Comparison of ENCODE assay signal across 8 cellular contexts in the genomic region with DNA sequence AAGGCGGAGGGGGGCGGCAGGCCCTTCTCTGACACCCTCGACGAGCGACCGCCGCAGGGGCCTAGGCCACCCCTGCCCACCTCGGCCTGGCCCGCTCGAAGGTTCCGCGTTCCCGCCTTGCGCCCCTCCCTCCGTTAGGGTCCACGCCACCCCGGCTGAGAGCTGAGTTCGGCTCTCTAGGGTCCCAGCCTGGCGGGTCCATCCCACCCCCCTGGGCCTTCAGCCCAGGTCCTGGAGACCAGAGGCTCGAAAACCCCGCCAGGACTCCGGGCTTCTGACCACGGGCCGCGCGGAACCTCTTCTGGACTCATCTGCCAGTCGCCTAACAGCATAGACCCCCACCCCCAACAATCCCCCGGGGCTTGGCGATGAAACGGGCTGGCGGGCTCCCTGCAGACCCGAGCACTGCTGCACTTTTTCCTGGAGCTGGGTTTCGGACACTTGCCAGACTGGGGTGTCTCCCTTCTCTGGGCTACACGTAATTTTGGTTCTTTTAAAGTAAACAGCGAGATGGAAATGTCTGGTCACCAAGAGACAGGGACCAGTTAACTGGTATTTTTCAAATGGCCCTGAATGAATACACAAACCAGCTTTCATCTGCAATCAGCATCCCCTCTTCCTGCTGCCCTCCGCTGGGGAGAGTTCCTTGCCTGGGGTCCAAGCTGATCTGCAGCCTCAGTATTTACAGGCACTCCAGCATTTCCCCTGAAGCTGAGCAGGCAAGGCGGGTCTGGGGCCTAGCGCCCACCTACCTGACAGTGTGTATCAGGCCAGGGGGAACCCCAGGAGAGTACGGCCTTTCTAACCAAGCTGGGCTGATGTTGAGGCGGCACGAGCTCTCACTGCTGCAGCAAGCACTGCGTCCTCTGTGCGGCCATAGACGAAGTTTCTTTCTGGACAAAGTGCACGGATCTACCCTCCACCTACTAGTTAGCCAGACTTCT. TPM values are rescaled to one million over a fixed set of nuclear protein-coding genes. Genes with fewer than 3 reads are reported as not detected.
DNase-seq lines count a peak whose midpoint lies in the region; ATAC-seq and TF ChIP-seq lines count a peak whose summit lies in the region.

No MANE protein-coding gene starts in this region.

- H3F3A ChIP-seq in SU-DHL-6 (ENCODE audit: insufficient read depth): peaks cover 10% of the 10 kb centered on the region

- H3K9ac ChIP-seq in SU-DHL-6 (ENCODE audit: low read length): peak overlapping the region; percentile 83

- H3K27ac ChIP-seq in SU-DHL-6 (ENCODE audit: low read depth, low read length): peak overlapping the region; percentile 64

- TF ChIP-seq CTCF in SU-DHL-6 (IDR thresholded peaks at IDR 0.05; ENCODE audit: insufficient read depth, low read length, poor library complexity, severe bottlenecking) (no peak), fibroblast of villous mesenchyme (IDR thresholded peaks at IDR 0.05; ENCODE audit: insufficient read depth, low read depth, low read length) (no peak)

- peak overlapping the region; percentile 89 for H3K4me3 ChIP-seq in SU-DHL-6 (ENCODE audit: insufficient read depth, low read length, poor library complexity, severe bottlenecking)
- H3K4me3 ChIP-seq in fibroblast of villous mesenchyme (ENCODE audit: low read depth, low read length): peak overlapping the region; percentile 79
- H3K4me3 ChIP-seq in skeletal muscle cell (ENCODE audit: low read depth, low read length): peak overlapping the region; percentile 67

- H2AFZ ChIP-seq in SU-DHL-6 (ENCODE audit: low read depth, low read length, severe bottlenecking): peak overlapping the region; percentile 18

- H3K27me3 ChIP-seq in SU-DHL-6 (ENCODE audit: low read length): no peaks in the 10 kb centered on the region

- H3K4me2 ChIP-seq in SU-DHL-6 (ENCODE audit: low read depth, low read length, poor library complexity, severe bottlenecking): peak overlapping the region; percentile 87

- H3K79me2 ChIP-seq in SU-DHL-6 (ENCODE audit: insufficient read depth, low read length): peaks cover 15% of the 10 kb centered on the region

- no peaks in the 10 kb centered on the region for H3K9me3 ChIP-seq in SU-DHL-6 (ENCODE audit: insufficient read depth, low read length)

- no peaks in the 10 kb centered on the region for H3K36me3 ChIP-seq in SU-DHL-6 (ENCODE audit: low read length)

- ATAC-seq in GM19467 (IDR thresholded peaks at IDR 0.05; ENCODE audit: unreplicated experiment): peak; percentile 14
- ATAC-seq in GM18907 (IDR thresholded peaks at IDR 0.05; ENCODE audit: unreplicated experiment): no peak
- ATAC-seq in GM19324 (IDR thresholded peaks at IDR 0.05; ENCODE audit: low FRiP score, unreplicated experiment): no peak

- DNase-seq in fibroblast of villous mesenchyme (ENCODE audit: low read depth) (no peak), skeletal muscle cell (ENCODE audit: low read depth) (no peak), A172 (ENCODE audit: low spot score) (no peak), NCI-H146 (lab: John Stamatoyannopoulos, UW) (no peak)

- no peaks in the 10 kb centered on the region for H3K9me2 ChIP-seq in SU-DHL-6 (replicated peaks; ENCODE audit: insufficient read depth, low read length)

- no peaks in the 10 kb centered on the region for H4K20me1 ChIP-seq in SU-DHL-6 (ENCODE audit: low read depth, low read length)

RNA-seq across cellular contexts. Expression of gene TRIM65, which starts 0.6 kb away (rescaled TPM):
- total RNA-seq in fibroblast of villous mesenchyme: 21.9 and 22.5 TPM in 2 replicates
- total RNA-seq in A172 (2014; rRNA removed; shearing (Covaris generic)): 32.7 and 41.4 TPM in 2 replicates

RNA-seq across cellular contexts. Expression of gene MRPL38, which starts 7.3 kb away (rescaled TPM):
- total RNA-seq in fibroblast of villous mesenchyme: 33.7 and 45.1 TPM in 2 replicates
- total RNA-seq in A172 (2014; rRNA removed; shearing (Covaris generic)): 55.1 and 58.4 TPM in 2 replicates

RNA-seq across cellular contexts. Expression of gene TRIM47, which starts 19.0 kb away (rescaled TPM):
- total RNA-seq in fibroblast of villous mesenchyme: 13.5 and 15.1 TPM in 2 replicates
- total RNA-seq in A172 (2014; rRNA removed; shearing (Covaris generic)): 159 and 173 TPM in 2 replicates

RNA-seq across cellular contexts. Expression of gene WBP2, which starts 42.2 kb away (rescaled TPM):
- 18.4 and 26.8 TPM in 2 replicates for total RNA-seq in fibroblast of villous mesenchyme
- 68.5 and 70.0 TPM in 2 replicates for total RNA-seq in A172 (2014; rRNA removed; shearing (Covaris generic))

RNA-seq across cellular contexts. Expression of gene FBF1, which starts 43.5 kb away (rescaled TPM):
- 15.5 and 16.0 TPM in 2 replicates for total RNA-seq in fibroblast of villous mesenchyme
- 9.9 and 12.5 TPM in 2 replicates for total RNA-seq in A172 (2014; rRNA removed; shearing (Covaris generic))
